29 cellular contexts compared by ENCODE assay signal in genomic region chr14:42112108-42112507, GRCh38.
A peak's percentile ranks its signal among the peaks of the same experiment; 100 is the strongest.
DNase-seq lines count a peak whose midpoint lies in the region; ATAC-seq and TF ChIP-seq lines count a peak whose summit lies in the region.
"Had no signal": no experiment of that assay in that cellular context is flagged by ENCODE, and none has a peak within 500 bp of the region (broad histone marks: within the 10 kb centered on the region; RNA-seq: fewer than 3 reads in every experiment).

No MANE protein-coding gene starts in this region.

- H3K36me3 ChIP-seq in MG63 = no peaks in the 10 kb centered on the region
- H3K36me3 ChIP-seq: left ventricle myocardium inferior, pancreas, thoracic aorta had no signal

- H3K4me3 Mint-ChIP-seq in glutamatergic neuron (ENCODE audit: unreplicated experiment) = no peak overlapping the region
- H3K4me3 Mint-ChIP-seq: activated naive CD8-positive, alpha-beta T cell treated with anti-CD3 and anti-CD28 coated beads, Interleukin-2, amount 10 ng/mL, durations not matched to agents 7 days and 5 days; activated T-cell treated with anti-CD3 and anti-CD28 coated beads, Interleukin-2, amount 50 U/mL, for 24 hours; brain; CD4-positive, alpha-beta T cell; GM23338; neural crest cell; T-cell; WTC11 had no signal

- H3K4me3 ChIP-seq in AG09309 (ENCODE audit: control insufficient read depth, low read depth, low read length) (no peak overlapping the region), MG63 (no peak overlapping the region), astrocyte of the spinal cord (ENCODE audit: low read depth, low read length) (no peak overlapping the region), fibroblast of villous mesenchyme (ENCODE audit: low read depth, low read length) (no peak overlapping the region)
- H3K4me3 ChIP-seq: dorsolateral prefrontal cortex, GM23338, left ventricle myocardium inferior, pancreas, thoracic aorta had no signal

- H3K9me3 Mint-ChIP-seq in glutamatergic neuron (ENCODE audit: unreplicated experiment) = peaks cover 10% of the 10 kb centered on the region

- no peaks in the 10 kb centered on the region for H3K27me3 Mint-ChIP-seq in glutamatergic neuron (ENCODE audit: unreplicated experiment)
- H3K27me3 Mint-ChIP-seq: activated naive CD8-positive, alpha-beta T cell treated with anti-CD3 and anti-CD28 coated beads, Interleukin-2, amount 10 ng/mL, durations not matched to agents 7 days and 5 days; activated T-cell treated with anti-CD3 and anti-CD28 coated beads, Interleukin-2, amount 50 U/mL, for 24 hours; brain; CD4-positive, alpha-beta T cell; T-cell had no signal

- no peaks in the 10 kb centered on the region for H3K9me3 ChIP-seq in MG63
- H3K9me3 ChIP-seq: pancreas had no signal

- in situ Hi-C loops in astrocyte of the spinal cord (cut with HindIII; ENCODE audit: low sequenced_read_pairs) = no loop called here

- H3K4me1 Mint-ChIP-seq in glutamatergic neuron (ENCODE audit: low read depth, unreplicated experiment) = no peaks in the 10 kb centered on the region
- H3K4me1 Mint-ChIP-seq: activated naive CD8-positive, alpha-beta T cell treated with anti-CD3 and anti-CD28 coated beads, Interleukin-2, amount 10 ng/mL, durations not matched to agents 7 days and 5 days; brain; GM23338; neural crest cell; T-cell; WTC11 had no signal

- no peaks in the 10 kb centered on the region for H3K27me3 ChIP-seq in MG63
- H3K27me3 ChIP-seq: dorsolateral prefrontal cortex, pancreas had no signal

- TF ChIP-seq CTCF in AG09309 (IDR thresholded peaks at IDR 0.05; ENCODE audit: control insufficient read depth, insufficient read depth, low read depth, low read length, missing control alignments) (no peak), astrocyte of the spinal cord (IDR thresholded peaks at IDR 0.05; ENCODE audit: low read depth, low read length) (no peak), fibroblast of villous mesenchyme (IDR thresholded peaks at IDR 0.05; ENCODE audit: insufficient read depth, low read depth, low read length) (no peak), glutamatergic neuron (IDR thresholded peaks at IDR 0.05; ENCODE audit: partially characterized antibody, unreplicated experiment) (no peak)

- peaks cover 6% of the 10 kb centered on the region for H3K36me3 Mint-ChIP-seq in glutamatergic neuron (ENCODE audit: unreplicated experiment)
- H3K36me3 Mint-ChIP-seq: activated naive CD8-positive, alpha-beta T cell treated with anti-CD3 and anti-CD28 coated beads, Interleukin-2, amount 10 ng/mL, durations not matched to agents 7 days and 5 days; brain; T-cell had no signal

- peak; percentile 18 for DNase-seq in AG09309 (ENCODE audit: low read depth)
- peak; percentile 0 for DNase-seq in MG63
- DNase-seq in astrocyte of the spinal cord (ENCODE audit: low read depth, low spot score) = peak; percentile 35
- peak; percentile 7 for DNase-seq in fibroblast of villous mesenchyme (ENCODE audit: low read depth)
- no peak for DNase-seq in HK-2 (ENCODE audit: unreplicated experiment)
- DNase-seq in NCI-H1092 (lab: John Stamatoyannopoulos, UW) = no peak
- no peak for DNase-seq in glutamatergic neuron
- DNase-seq: activated CD4-positive, alpha-beta T cell treated with anti-CD3 and anti-CD28 coated beads, Interleukin-2, amount 50 U/mL, for 1 hour; activated gamma-delta T cell treated with Interleukin-2 at 50 U/mL for 16 hours; activated naive CD8-positive, alpha-beta T cell treated with anti-CD3 and anti-CD28 coated beads, Interleukin-2, amount 10 ng/mL, durations not matched to agents 7 days and 5 days; activated T-cell treated with anti-CD3 and anti-CD28 coated beads, Interleukin-2, amount 50 U/mL, for 24 hours; CD4-positive, alpha-beta T cell; DMS79 treated with DMSO at 0.1 percent for 48 hours; dorsolateral prefrontal cortex; head of caudate nucleus; islet precursor cell; KG1; left ventricle myocardium inferior; NCI-H1436 treated with DMSO at 0.1 percent for 48 hours; NCI-H82; pancreas; stimulated activated naive CD4-positive, alpha-beta T cell; T-cell had no signal

- ATAC-seq in GM18909 (IDR thresholded peaks at IDR 0.05; ENCODE audit: poor library complexity, unreplicated experiment) = no peak
- ATAC-seq: GM23338, pancreas, T-cell, WTC11 had no signal

- no peak overlapping the region for H3K27ac Mint-ChIP-seq in glutamatergic neuron (ENCODE audit: unreplicated experiment)
- H3K27ac Mint-ChIP-seq: activated naive CD8-positive, alpha-beta T cell treated with anti-CD3 and anti-CD28 coated beads, Interleukin-2, amount 10 ng/mL, durations not matched to agents 7 days and 5 days; activated T-cell treated with anti-CD3 and anti-CD28 coated beads, Interleukin-2, amount 50 U/mL, for 24 hours; brain; CD4-positive, alpha-beta T cell; GM23338; T-cell; WTC11 had no signal

Comparison
In these comparisons a context has a peak if more than half of its experiments do, and no peak if none do; other contexts are left out.
1. DNase-seq: peak in AG09309 (single experiment), MG63 (single experiment), astrocyte of the spinal cord (single experiment) and fibroblast of villous mesenchyme (single experiment); none in HK-2 (single experiment), NCI-H1092 (single experiment) and glutamatergic neuron (single experiment).